8 cellular contexts compared by ENCODE assay signal in the genomic region with DNA sequence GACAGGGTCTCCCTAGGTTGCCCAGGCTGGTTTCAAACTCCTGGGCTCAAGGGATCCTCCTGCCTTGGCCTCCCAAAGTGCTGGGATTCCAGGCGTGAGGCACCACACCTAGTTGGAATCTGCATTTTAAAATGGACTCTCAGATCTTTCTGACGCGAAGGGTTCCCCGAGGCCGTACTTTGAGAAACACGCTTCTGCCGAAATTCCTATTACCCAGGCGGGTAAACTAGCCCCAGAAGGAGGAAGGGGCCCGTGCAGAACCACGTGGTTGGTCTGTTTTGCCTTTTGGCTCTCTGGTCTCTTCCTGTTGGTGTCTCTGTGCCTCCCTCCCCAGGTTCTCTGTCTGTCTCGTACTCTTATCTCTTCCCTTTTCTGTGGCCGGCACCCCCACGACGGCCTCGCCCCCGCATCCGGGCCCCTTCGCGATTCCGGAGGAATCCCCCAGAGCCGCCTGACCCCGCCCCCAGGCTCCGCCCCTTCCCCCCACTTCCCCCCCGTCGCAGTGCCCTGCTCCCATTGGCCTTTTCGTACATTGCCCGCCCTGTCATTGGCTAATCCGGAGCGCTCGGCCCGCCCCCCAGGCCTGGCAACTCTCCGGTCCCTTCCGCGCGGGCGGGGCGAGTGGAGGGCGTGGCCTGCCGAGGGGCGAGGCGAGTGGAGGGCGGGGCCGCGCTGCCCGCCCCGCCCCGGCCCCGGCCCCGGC. TPM values are rescaled to one million over a fixed set of nuclear protein-coding genes. Genes with fewer than 3 reads are reported as not detected.
DNase-seq lines count a peak whose midpoint lies in the region; ATAC-seq and TF ChIP-seq lines count a peak whose summit lies in the region.

A gene (plus strand): TSS at position 689 of the 703 bp plus-strand sequence. CDS start 12,354 bp downstream, outside the sequence.

- no peak for TF ChIP-seq POLR2A in suprapubic skin (IDR thresholded peaks at IDR 0.05)

- no peaks in the 10 kb centered on the region for H3K9me3 ChIP-seq in SK-N-SH
- H3K9me3 ChIP-seq in suprapubic skin = no peaks in the 10 kb centered on the region

- H3K27ac ChIP-seq in SK-N-SH (ENCODE audit: low read depth in 2 of 2, low read length in 1 of 2) (peak within 1 kb of the TSS; percentile 54 to 62; a peak in 3 of 4 replicates), suprapubic skin (peak within 1 kb of the TSS; percentile 72)

- POLR2A ChIA-PET in SK-N-SH (lab: Yijun Ruan, JAX) = no interaction called here

- H3F3A ChIP-seq in SK-N-SH (replicated peaks; ENCODE audit: insufficient read depth) = peaks cover 21% of the 10 kb centered on the region

- peak within 1 kb of the TSS; percentile 95 for H2AFZ ChIP-seq in SK-N-SH (ENCODE audit: low read depth)

- H3K4me3 ChIP-seq in SK-N-SH (ENCODE audit: low read depth in 2 of 2, low read length in 1 of 2) = peak within 1 kb of the TSS; percentile 72 to 89
- H3K4me3 ChIP-seq in suprapubic skin = peak within 1 kb of the TSS; percentile 62

- TF ChIP-seq CTCF in SK-N-SH (IDR thresholded peaks at IDR 0.05) (no peak), suprapubic skin (IDR thresholded peaks at IDR 0.05) (no peak)

- TF ChIP-seq RAD21 in SK-N-SH (IDR thresholded peaks at IDR 0.05; ENCODE audit: low read length) = no peak

- no peaks in the 10 kb centered on the region for H3K9me2 ChIP-seq in SK-N-SH

- H3K4me2 ChIP-seq in SK-N-SH = peak within 1 kb of the TSS; percentile 100

- peaks cover 3 to 20% of the 10 kb centered on the region in 2 experiments; a peak in 1 of 4 replicates for H3K4me1 ChIP-seq in SK-N-SH (ENCODE audit: control insufficient read depth in 1 of 2, insufficient read depth in 2 of 2, low read depth in 1 of 2, low read length in 1 of 2)
- peaks cover 47% of the 10 kb centered on the region for H3K4me1 ChIP-seq in suprapubic skin

- H3K9ac ChIP-seq in SK-N-SH = peak within 1 kb of the TSS; percentile 85

- peak; percentile 38 for DNase-seq in GM04503 (ENCODE audit: low read depth)
- peak; percentile 91 for DNase-seq in NCI-H1048 (lab: John Stamatoyannopoulos, UW)
- DNase-seq in SK-N-SH = peak; percentile 100
- DNase-seq in activated naive CD4-positive, alpha-beta T cell treated with anti-CD3 and anti-CD28 coated beads, Interleukin-2, amount 50 U/mL, for 16 hours = peak; percentile 99
- peak; percentile 86 for DNase-seq in globus pallidus (ENCODE audit: low spot score)
- peak; percentile 94 for DNase-seq in occipital lobe (lab: John Stamatoyannopoulos, UW)
- DNase-seq in suprapubic skin (ENCODE audit: low spot score in 2 of 2) = peak; percentile 97 to 98

- WGBS in SK-N-SH (ENCODE audit: low lambda C conversion rate) = 6% methylated on average over 32 of the region's 49 CpGs
- 3% methylated on average over 26 of the region's 49 CpGs for WGBS in suprapubic skin

- TF ChIP-seq EP300 in SK-N-SH (IDR thresholded peaks at IDR 0.05; ENCODE audit: borderline replicate concordance in 1 of 2, low read depth in 1 of 2, low read length in 1 of 2) = no peak
- no peak for TF ChIP-seq EP300 in suprapubic skin (IDR thresholded peaks at IDR 0.05)

- peaks cover 23% of the 10 kb centered on the region for H3K79me2 ChIP-seq in SK-N-SH (ENCODE audit: insufficient read depth)

- H3K36me3 ChIP-seq in SK-N-SH (replicated peaks in 1 of 2; ENCODE audit: control insufficient read depth in 1 of 2, insufficient read depth in 2 of 2, low read length in 1 of 2) (no peaks in the 10 kb centered on the region), suprapubic skin (no peaks in the 10 kb centered on the region)

- CTCF ChIA-PET in SK-N-SH (lab: Yijun Ruan, JAX) = interaction anchor here (1.5 to 3.4 kb wide), 6 partner anchors 32 to 116 kb away, joined by 4 to 200 read pairs (median 20); a partner anchor contains a TSS

- no peaks in the 10 kb centered on the region for H4K20me1 ChIP-seq in SK-N-SH (ENCODE audit: insufficient read depth)

- no peaks in the 10 kb centered on the region for H3K27me3 ChIP-seq in SK-N-SH (ENCODE audit: insufficient read depth)
- peaks cover 2% of the 10 kb centered on the region for H3K27me3 ChIP-seq in suprapubic skin

- ATAC-seq in HG02571 (IDR thresholded peaks at IDR 0.05; ENCODE audit: unreplicated experiment) = peak; percentile 82

TF ChIP-seq in SK-N-SH, 30 proteins besides CTCF, POLR2A, EP300 and RAD21:
- TF ChIP-seq, protein P1, sequence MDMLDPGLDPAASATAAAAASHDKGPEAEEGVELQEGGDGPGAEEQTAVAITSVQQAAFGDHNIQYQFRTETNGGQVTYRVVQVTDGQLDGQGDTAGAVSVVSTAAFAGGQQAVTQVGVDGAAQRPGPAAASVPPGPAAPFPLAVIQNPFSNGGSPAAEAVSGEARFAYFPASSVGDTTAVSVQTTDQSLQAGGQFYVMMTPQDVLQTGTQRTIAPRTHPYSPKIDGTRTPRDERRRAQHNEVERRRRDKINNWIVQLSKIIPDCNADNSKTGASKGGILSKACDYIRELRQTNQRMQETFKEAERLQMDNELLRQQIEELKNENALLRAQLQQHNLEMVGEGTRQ (IDR thresholded peaks at IDR 0.05; ENCODE audit: borderline replicate concordance, low read depth, low read length) = no peak
- no peak; the same call in 1 of the 2 replicates for TF ChIP-seq ELF1 (IDR thresholded peaks at IDR 0.05)
- TF ChIP-seq FOXM1 (IDR thresholded peaks at IDR 0.05; ENCODE audit: low read depth) = peak; percentile 97
- TF ChIP-seq RXRA (IDR thresholded peaks at IDR 0.05; ENCODE audit: borderline replicate concordance, low read depth) = no peak
- no peak for TF ChIP-seq NFIC (IDR thresholded peaks at IDR 0.05; ENCODE audit: borderline replicate concordance)
- no peak for TF ChIP-seq TCF12 (IDR thresholded peaks at IDR 0.05)
- TF ChIP-seq, protein P2, sequence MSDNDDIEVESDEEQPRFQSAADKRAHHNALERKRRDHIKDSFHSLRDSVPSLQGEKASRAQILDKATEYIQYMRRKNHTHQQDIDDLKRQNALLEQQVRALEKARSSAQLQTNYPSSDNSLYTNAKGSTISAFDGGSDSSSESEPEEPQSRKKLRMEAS (IDR thresholded peaks at IDR 0.05; ENCODE audit: low read depth) = peak; percentile 90
- TF ChIP-seq RCOR1 (IDR thresholded peaks at IDR 0.05; ENCODE audit: low read length) = no peak
- no peak for TF ChIP-seq GATA2 (CRISPR knock-in tag; IDR thresholded peaks at IDR 0.05)
- TF ChIP-seq, protein P3, sequence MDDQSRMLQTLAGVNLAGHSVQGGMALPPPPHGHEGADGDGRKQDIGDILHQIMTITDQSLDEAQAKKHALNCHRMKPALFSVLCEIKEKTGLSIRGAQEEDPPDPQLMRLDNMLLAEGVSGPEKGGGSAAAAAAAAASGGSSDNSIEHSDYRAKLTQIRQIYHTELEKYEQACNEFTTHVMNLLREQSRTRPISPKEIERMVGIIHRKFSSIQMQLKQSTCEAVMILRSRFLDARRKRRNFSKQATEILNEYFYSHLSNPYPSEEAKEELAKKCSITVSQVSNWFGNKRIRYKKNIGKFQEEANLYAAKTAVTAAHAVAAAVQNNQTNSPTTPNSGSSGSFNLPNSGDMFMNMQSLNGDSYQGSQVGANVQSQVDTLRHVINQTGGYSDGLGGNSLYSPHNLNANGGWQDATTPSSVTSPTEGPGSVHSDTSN (IDR thresholded peaks at IDR 0.05) = no peak
- peak; percentile 95 for TF ChIP-seq MXI1 (IDR thresholded peaks at IDR 0.05; ENCODE audit: low read depth, low read length)
- 0 out of 2 replicates have a peak, but pooled peaks have one; percentile 9 for TF ChIP-seq GABPA (IDR thresholded peaks at IDR 0.05; ENCODE audit: low read depth)
- TF ChIP-seq, protein P4, sequence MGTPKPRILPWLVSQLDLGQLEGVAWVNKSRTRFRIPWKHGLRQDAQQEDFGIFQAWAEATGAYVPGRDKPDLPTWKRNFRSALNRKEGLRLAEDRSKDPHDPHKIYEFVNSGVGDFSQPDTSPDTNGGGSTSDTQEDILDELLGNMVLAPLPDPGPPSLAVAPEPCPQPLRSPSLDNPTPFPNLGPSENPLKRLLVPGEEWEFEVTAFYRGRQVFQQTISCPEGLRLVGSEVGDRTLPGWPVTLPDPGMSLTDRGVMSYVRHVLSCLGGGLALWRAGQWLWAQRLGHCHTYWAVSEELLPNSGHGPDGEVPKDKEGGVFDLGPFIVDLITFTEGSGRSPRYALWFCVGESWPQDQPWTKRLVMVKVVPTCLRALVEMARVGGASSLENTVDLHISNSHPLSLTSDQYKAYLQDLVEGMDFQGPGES (IDR thresholded peaks at IDR 0.05; ENCODE audit: low read depth, low read length) = peak; percentile 55; the same call in 1 of the 2 replicates
- TF ChIP-seq NRF1 (IDR thresholded peaks at IDR 0.05; ENCODE audit: low read depth, low read length) = no peak
- no peak for TF ChIP-seq MEF2A (IDR thresholded peaks at IDR 0.05; ENCODE audit: borderline replicate concordance, low read depth)
- TF ChIP-seq CHD2 (IDR thresholded peaks at IDR 0.05; ENCODE audit: low read length, partially characterized antibody) = peak; percentile 63

RNA-seq across cellular contexts. Expression of the gene that starts here (rescaled TPM):
- polyA plus RNA-seq in SK-N-SH (2012; rRNA removed) = 5.7 and 6.4 TPM in 2 replicates
- polyA plus RNA-seq in SK-N-SH (2012; cell fraction: cytosol; rRNA removed) = 4.6 and 6.5 TPM in 2 replicates
- 3.5 and 4.0 TPM in 2 replicates for polyA plus RNA-seq in SK-N-SH (2012; cell fraction: nucleus; rRNA removed)
- total RNA-seq in occipital lobe = 5.6 TPM
- 1 to 10 TPM; 4.8 to 8.3 (median 7.0) TPM for total RNA-seq in suprapubic skin

Comparison
In these comparisons a context has a peak if more than half of its experiments do, and no peak if none do; other contexts are left out.
1. Peak in every context shown above with its lines: DNase-seq, ATAC-seq, H3K4me3 ChIP-seq and H3K27ac ChIP-seq.
2. DNase-seq: peak in every context shown above with its lines; median percentile 100 in SK-N-SH; 99 in activated naive CD4-positive, alpha-beta T cell treated with anti-CD3 and anti-CD28 coated beads, Interleukin-2, amount 50 U/mL, for 16 hours; 98 in suprapubic skin; 94 in occipital lobe; 91 in NCI-H1048; 86 in globus pallidus; 38 in GM04503.